28 cellular contexts compared by ENCODE assay signal in genomic region chrY:14436546-14436945, GRCh38.
"Had no signal": no experiment of that assay in that cellular context is flagged by ENCODE, and none has a peak within 500 bp of the region (broad histone marks: within the 10 kb centered on the region; RNA-seq: fewer than 3 reads in every experiment).

No MANE protein-coding gene starts in this region.

- H3K4me3 ChIP-seq: neural progenitor cell, ovary, psoas muscle, right lobe of liver, sigmoid colon, suprapubic skin, testis, tibial nerve, upper lobe of left lung, vagina had no signal

- H2AFZ ChIP-seq: neural progenitor cell, parathyroid adenoma had no signal

- H3K79me2 ChIP-seq: parathyroid adenoma had no signal

- H3K9me3 Mint-ChIP-seq: naive thymus-derived CD8-positive, alpha-beta T cell; nephron; neural progenitor cell; stimulated activated effector memory CD8-positive, alpha-beta T cell treated with anti-CD3 and anti-CD28 coated beads, Interleukin-12 subunit alpha, Interleukin-12 subunit beta, amount 100 ng/mL, for 72 hours had no signal

- DNase-seq: naive thymus-derived CD8-positive, alpha-beta T cell; occipital lobe; ovary; posterior cingulate gyrus; psoas muscle; right cardiac atrium; right lobe of liver; sigmoid colon; small intestine; stimulated activated CD4-positive, alpha-beta T cell treated with anti-CD3 and anti-CD28 coated beads, Interleukin-15, amount 100 ng/mL, for 24 hours; stimulated activated CD4-positive, alpha-beta T cell treated with anti-CD3 and anti-CD28 coated beads, Interleukin-2, amount 100 ng/mL, for 24 hours; stimulated activated CD4-positive, alpha-beta T cell treated with anti-CD3 and anti-CD28 coated beads, Interleukin-2, amount 100 ng/mL, for 48 hours; stimulated activated CD4-positive, alpha-beta T cell treated with anti-CD3 and anti-CD28 coated beads, Interleukin-4, amount 100 ng/mL, for 24 hours; stimulated activated naive CD4-positive, alpha-beta T cell; stimulated activated naive CD8-positive, alpha-beta T cell treated with anti-CD3 and anti-CD28 coated beads, Interleukin-15, amount 100 ng/mL, for 72 hours; stimulated activated naive CD8-positive, alpha-beta T cell treated with anti-CD3 and anti-CD28 coated beads, Interleukin-15, Interleukin-2, amounts not matched to agents 100 U/mL and 50 U/mL, for 24 hours; substantia nigra; testis; upper lobe of left lung had no signal

- H3K9me3 ChIP-seq: ovary, psoas muscle, right lobe of liver, sigmoid colon, suprapubic skin, testis, tibial nerve, upper lobe of left lung, vagina had no signal

- H3K27ac ChIP-seq: neural progenitor cell, ovary, parathyroid adenoma, psoas muscle, right lobe of liver, sigmoid colon, suprapubic skin, testis, tibial nerve, upper lobe of left lung, vagina had no signal

- H3K4me1 ChIP-seq: neural progenitor cell, parathyroid adenoma, psoas muscle, right lobe of liver, sigmoid colon, suprapubic skin, testis, tibial nerve, upper lobe of left lung, vagina had no signal

- H3K4me2 ChIP-seq: neural progenitor cell had no signal

- H3K9ac ChIP-seq: neural progenitor cell, parathyroid adenoma had no signal

- H3K27me3 ChIP-seq: neural progenitor cell, ovary, right lobe of liver, sigmoid colon, suprapubic skin, testis, tibial nerve, upper lobe of left lung, vagina had no signal

- H3K4me1 Mint-ChIP-seq: naive thymus-derived CD8-positive, alpha-beta T cell; nephron; neural progenitor cell; stimulated activated effector memory CD8-positive, alpha-beta T cell treated with anti-CD3 and anti-CD28 coated beads, Interleukin-12 subunit alpha, Interleukin-12 subunit beta, amount 100 ng/mL, for 72 hours; stimulated activated naive CD8-positive, alpha-beta T cell treated with anti-CD3 and anti-CD28 coated beads, Interleukin-15, amount 100 ng/mL, for 72 hours had no signal

- H3K27me3 Mint-ChIP-seq: progenitor cell of endocrine pancreas; stimulated activated naive CD8-positive, alpha-beta T cell treated with anti-CD3 and anti-CD28 coated beads, Interleukin-15, amount 100 ng/mL, for 72 hours had no signal

- H3K27ac Mint-ChIP-seq: naive thymus-derived CD8-positive, alpha-beta T cell; nephron; neural progenitor cell; progenitor cell of endocrine pancreas; stimulated activated effector memory CD8-positive, alpha-beta T cell treated with anti-CD3 and anti-CD28 coated beads, Interleukin-12 subunit alpha, Interleukin-12 subunit beta, amount 100 ng/mL, for 72 hours; stimulated activated naive CD8-positive, alpha-beta T cell treated with anti-CD3 and anti-CD28 coated beads, Interleukin-15, amount 100 ng/mL, for 72 hours had no signal

- H3K4me3 Mint-ChIP-seq: naive thymus-derived CD8-positive, alpha-beta T cell; nephron; neural progenitor cell; stimulated activated effector memory CD8-positive, alpha-beta T cell treated with anti-CD3 and anti-CD28 coated beads, Interleukin-12 subunit alpha, Interleukin-12 subunit beta, amount 100 ng/mL, for 72 hours; stimulated activated naive CD8-positive, alpha-beta T cell treated with anti-CD3 and anti-CD28 coated beads, Interleukin-15, amount 100 ng/mL, for 72 hours had no signal

- H3K36me3 Mint-ChIP-seq: naive thymus-derived CD8-positive, alpha-beta T cell; neural progenitor cell; stimulated activated effector memory CD8-positive, alpha-beta T cell treated with anti-CD3 and anti-CD28 coated beads, Interleukin-12 subunit alpha, Interleukin-12 subunit beta, amount 100 ng/mL, for 72 hours had no signal

- H3K36me3 ChIP-seq: neural progenitor cell, ovary, right lobe of liver, sigmoid colon, suprapubic skin, tibial nerve, upper lobe of left lung, vagina had no signal

- FAIRE-seq: small intestine, urothelium cell line had no signal

- ATAC-seq: naive thymus-derived CD8-positive, alpha-beta T cell; psoas muscle; right cardiac atrium; right lobe of liver; stimulated activated effector memory CD8-positive, alpha-beta T cell treated with anti-CD3 and anti-CD28 coated beads, Interleukin-12 subunit alpha, Interleukin-12 subunit beta, amount 100 ng/mL, for 72 hours; stimulated activated naive CD8-positive, alpha-beta T cell treated with anti-CD3 and anti-CD28 coated beads, Interleukin-15, amount 100 ng/mL, for 72 hours; stimulated activated naive CD8-positive, alpha-beta T cell treated with anti-CD3 and anti-CD28 coated beads, Interleukin-15, Interleukin-2, amounts not matched to agents 100 U/mL and 50 U/mL, for 24 hours had no signal
